20 cellular contexts compared by ENCODE assay signal in genomic region chr14:74975059-74975810, GRCh38. TPM values are rescaled to one million over a fixed set of nuclear protein-coding genes. Genes with fewer than 3 reads are reported as not detected.
DNase-seq lines count a peak whose midpoint lies in the region; ATAC-seq, FAIRE-seq and TF ChIP-seq lines count a peak whose summit lies in the region.
"Had no signal": no experiment of that assay in that cellular context is flagged by ENCODE, and none has a peak within 500 bp of the region (broad histone marks: within the 10 kb centered on the region; RNA-seq: fewer than 3 reads in every experiment).

No MANE protein-coding gene starts in this region.

- no peak overlapping the region for H3K23ac ChIP-seq in mesendoderm (ENCODE audit: low read length)

- H3K79me2 ChIP-seq in mesendoderm (ENCODE audit: control insufficient read depth, insufficient read depth, low read length): no peaks in the 10 kb centered on the region

- no peak overlapping the region for H3K27ac Mint-ChIP-seq in CD14-positive monocyte
- H3K27ac Mint-ChIP-seq: activated naive CD8-positive, alpha-beta T cell; memory B cell had no signal

- H3K36me3 ChIP-seq in mesendoderm (ENCODE audit: control insufficient read depth, insufficient read depth, low read length) (no peaks in the 10 kb centered on the region), tibial artery (no peaks in the 10 kb centered on the region)
- H3K36me3 ChIP-seq: BLaER1 treated with 17β-estradiol and CSF1 and Interleukin-3, amounts not matched to agents 10 nM and 100 nM; neutrophil; thoracic aorta had no signal

- no peak overlapping the region for H3K4me3 Mint-ChIP-seq in CD14-positive monocyte
- H3K4me3 Mint-ChIP-seq: activated naive CD8-positive, alpha-beta T cell; memory B cell had no signal

- no peak overlapping the region for H3K18ac ChIP-seq in mesendoderm (ENCODE audit: low read length)

- H3K4me2 ChIP-seq in mesendoderm (ENCODE audit: low read length): no peak overlapping the region

- WGBS in mesendoderm (ENCODE audit: extremely low coverage, insufficient coverage, low lambda C conversion rate): no CpG with 5 or more reads among the region's 12 CpGs

- no peak overlapping the region for H2BK120ac ChIP-seq in mesendoderm (ENCODE audit: low read depth, low read length)

- H3K9me3 ChIP-seq in tibial artery: no peaks in the 10 kb centered on the region
- H3K9me3 ChIP-seq: BLaER1 treated with 17β-estradiol and CSF1 and Interleukin-3, amounts not matched to agents 10 nM and 100 nM; neutrophil; thoracic aorta had no signal

- H2AK5ac ChIP-seq in mesendoderm (ENCODE audit: low read length): peak overlapping the region; percentile 25

- H3K27me3 ChIP-seq in mesendoderm (ENCODE audit: insufficient read depth, low read length, poor library complexity): no peaks in the 10 kb centered on the region
- no peaks in the 10 kb centered on the region for H3K27me3 ChIP-seq in tibial artery
- H3K27me3 ChIP-seq: BLaER1 treated with 17β-estradiol and CSF1 and Interleukin-3, amounts not matched to agents 10 nM and 100 nM; neutrophil had no signal

- no peaks in the 10 kb centered on the region for H3K79me1 ChIP-seq in mesendoderm (ENCODE audit: low read length)

- peaks cover 0 to 8% (median 3%) of the 10 kb centered on the region in 3 donors for H3K27me3 Mint-ChIP-seq in CD14-positive monocyte (ENCODE audit: low read depth in 3 of 3)
- H3K27me3 Mint-ChIP-seq: activated naive CD8-positive, alpha-beta T cell; memory B cell had no signal

- ATAC-seq in GM21515 (IDR thresholded peaks at IDR 0.05; ENCODE audit: unreplicated experiment): no peak
- ATAC-seq: Panc1 had no signal

- no peaks in the 10 kb centered on the region for H3K4me1 Mint-ChIP-seq in CD14-positive monocyte

- no peak overlapping the region for H3K27ac ChIP-seq in mesendoderm (ENCODE audit: low read depth, low read length)
- H3K27ac ChIP-seq in tibial artery: no peak overlapping the region
- H3K27ac ChIP-seq: BLaER1 treated with 17β-estradiol and CSF1 and Interleukin-3, amounts not matched to agents 10 nM and 100 nM; neutrophil; thoracic aorta had no signal

- no peak overlapping the region for H3K9ac ChIP-seq in mesendoderm (ENCODE audit: low read length)
- H3K9ac ChIP-seq: BLaER1 treated with 17β-estradiol and CSF1 and Interleukin-3, amounts not matched to agents 10 nM and 100 nM had no signal

- no peaks in the 10 kb centered on the region for H3K36me3 Mint-ChIP-seq in CD14-positive monocyte
- H3K36me3 Mint-ChIP-seq: activated naive CD8-positive, alpha-beta T cell; memory B cell had no signal

- DNase-seq in NCI-H69 (lab: John Stamatoyannopoulos, UW) (peak; percentile 26), fibroblast of pulmonary artery (ENCODE audit: low read depth) (peak; percentile 59), mesendoderm (no peak), tibial artery (peak; percentile 82 to 89), CD14-positive monocyte (ENCODE audit: low spot score) (no peak), GM19239 (ENCODE audit: insufficient read length, low spot score) (no peak)
- no peak for DNase-seq in stimulated activated CD4-positive, alpha-beta T cell treated with anti-CD3 and anti-CD28 coated beads, Interleukin-4, amount 100 ng/mL, for 1 hour
- DNase-seq: activated CD4-positive, CD25-positive, alpha-beta regulatory T cell; central memory CD4-positive, alpha-beta T cell; DND-41; Karpas-422; NCI-H1694; NCI-H510A treated with DMSO at 0.1 percent for 48 hours had no signal

- no peak for TF ChIP-seq CTCF in fibroblast of pulmonary artery (IDR thresholded peaks at IDR 0.05; ENCODE audit: low read length, missing control alignments)
- no peak for TF ChIP-seq CTCF in tibial artery (IDR thresholded peaks at IDR 0.05)
- TF ChIP-seq CTCF in CD14-positive monocyte (IDR thresholded peaks at IDR 0.05): no peak

- H3K4ac ChIP-seq in mesendoderm (ENCODE audit: low read depth, low read length): no peak overlapping the region

- FAIRE-seq in GM19239 (lab: Jason Lieb, UNC): no peak

- H2BK5ac ChIP-seq in mesendoderm (ENCODE audit: low read length): no peak overlapping the region

- no peak overlapping the region for H3K56ac ChIP-seq in mesendoderm (ENCODE audit: low read length)

- H3K4me3 ChIP-seq in fibroblast of pulmonary artery (replicated peaks; ENCODE audit: low read depth, low read length): no peak overlapping the region
- no peak overlapping the region for H3K4me3 ChIP-seq in mesendoderm (ENCODE audit: low read length)
- H3K4me3 ChIP-seq in tibial artery: no peak overlapping the region
- H3K4me3 ChIP-seq: BLaER1 treated with 17β-estradiol and CSF1 and Interleukin-3, amounts not matched to agents 10 nM and 100 nM; thoracic aorta had no signal

- H3K4me1 ChIP-seq in mesendoderm (ENCODE audit: control insufficient read depth, low read depth, low read length) (peaks cover 20% of the 10 kb centered on the region), tibial artery (peaks cover 0 to 53% (median 41%) of the 10 kb centered on the region in 4 donors)

- no peak overlapping the region for H2BK15ac ChIP-seq in mesendoderm (replicated peaks; ENCODE audit: low read depth)

- H4K8ac ChIP-seq in mesendoderm (ENCODE audit: low read depth, low read length): no peak overlapping the region

- H4K5ac ChIP-seq in mesendoderm (ENCODE audit: low read length): no peak overlapping the region

- intact Hi-C loops in tibial artery (cut with DNase I; ENCODE audit: low total_unique reads): no loop called here
- intact Hi-C loops in CD14-positive monocyte (cut with micrococcal nuclease): no loop called here

- H3K9me3 Mint-ChIP-seq in CD14-positive monocyte: peaks cover 0 to 2% (median 0%) of the 10 kb centered on the region in 7 donors
- H3K9me3 Mint-ChIP-seq: memory B cell had no signal

RNA-seq across cellular contexts. Expression of gene PGF, which starts 19.8 kb away (rescaled TPM):
- 1.2 TPM for polyA plus RNA-seq in mesendoderm (2013, experiment 1 of 2)
- polyA plus RNA-seq in mesendoderm (2013, experiment 2 of 2): 1.3 TPM
- polyA plus RNA-seq in CD14-positive monocyte: not detected

RNA-seq across cellular contexts. Expression of gene EIF2B2, which starts 27.5 kb away (rescaled TPM):
- polyA plus RNA-seq in mesendoderm (2013, experiment 1 of 2): 37.3 TPM
- 37.9 TPM for polyA plus RNA-seq in mesendoderm (2013, experiment 2 of 2)
- polyA plus RNA-seq in CD14-positive monocyte: 10 to 100 TPM; 20.8 to 26.3 TPM

RNA-seq across cellular contexts. Expression of gene RPS6KL1, which starts 52.2 kb away (rescaled TPM):
- polyA plus RNA-seq in mesendoderm (2013, experiment 1 of 2): 5.1 TPM
- 6.0 TPM for polyA plus RNA-seq in mesendoderm (2013, experiment 2 of 2)
- polyA plus RNA-seq in CD14-positive monocyte: not detected

Comparison
In these comparisons a context has a peak if more than half of its experiments do, and no peak if none do; other contexts are left out.
1. DNase-seq: peak in NCI-H69 (single experiment), fibroblast of pulmonary artery (single experiment) and tibial artery (2 of 2); none in mesendoderm (single experiment), CD14-positive monocyte (single experiment), stimulated activated CD4-positive, alpha-beta T cell treated with anti-CD3 and anti-CD28 coated beads, Interleukin-4, amount 100 ng/mL, for 1 hour (single experiment) and GM19239 (single experiment).